ENCODE assay signal across 8 cellular contexts in the genomic region with DNA sequence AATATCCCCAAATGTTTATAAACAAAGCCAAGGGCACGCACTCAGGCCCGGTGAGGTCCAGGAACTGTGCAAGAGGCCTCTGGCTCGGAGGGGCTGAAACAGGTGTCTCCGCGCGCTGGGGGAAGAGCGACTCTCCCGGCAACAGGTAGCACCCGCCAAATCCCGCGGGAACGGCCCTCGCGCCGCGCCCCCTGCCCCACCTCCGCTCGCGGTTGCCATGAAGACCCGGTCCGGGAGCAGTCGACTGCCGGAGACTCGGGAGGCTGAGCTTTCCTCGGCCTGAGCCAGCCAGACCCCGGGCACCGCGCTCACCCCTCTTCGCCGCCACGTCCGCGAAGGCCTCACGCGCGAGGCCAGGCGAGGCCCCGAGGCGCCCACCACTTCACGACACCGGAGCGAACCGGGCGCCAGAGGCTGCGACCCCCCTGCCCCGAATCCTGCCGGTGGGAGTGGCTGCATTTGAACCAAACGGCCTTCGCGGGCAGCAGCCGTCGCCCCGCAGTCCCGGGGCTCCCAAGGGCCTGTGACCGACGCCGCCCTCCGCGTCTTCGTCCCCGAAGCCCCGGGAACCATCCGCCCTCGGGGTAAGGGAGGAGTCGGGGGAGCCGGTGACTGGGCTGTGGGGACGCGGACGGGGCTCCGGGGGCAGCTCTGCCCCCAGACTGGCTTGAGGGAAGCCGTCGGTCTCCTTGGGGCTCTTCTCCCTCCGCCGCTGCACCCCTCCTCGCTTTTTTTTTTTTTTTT. TPM values are rescaled to one million over a fixed set of nuclear protein-coding genes. Genes with fewer than 3 reads are reported as not detected.
DNase-seq lines count a peak whose midpoint lies in the region; ATAC-seq and TF ChIP-seq lines count a peak whose summit lies in the region.

A gene with protein sequence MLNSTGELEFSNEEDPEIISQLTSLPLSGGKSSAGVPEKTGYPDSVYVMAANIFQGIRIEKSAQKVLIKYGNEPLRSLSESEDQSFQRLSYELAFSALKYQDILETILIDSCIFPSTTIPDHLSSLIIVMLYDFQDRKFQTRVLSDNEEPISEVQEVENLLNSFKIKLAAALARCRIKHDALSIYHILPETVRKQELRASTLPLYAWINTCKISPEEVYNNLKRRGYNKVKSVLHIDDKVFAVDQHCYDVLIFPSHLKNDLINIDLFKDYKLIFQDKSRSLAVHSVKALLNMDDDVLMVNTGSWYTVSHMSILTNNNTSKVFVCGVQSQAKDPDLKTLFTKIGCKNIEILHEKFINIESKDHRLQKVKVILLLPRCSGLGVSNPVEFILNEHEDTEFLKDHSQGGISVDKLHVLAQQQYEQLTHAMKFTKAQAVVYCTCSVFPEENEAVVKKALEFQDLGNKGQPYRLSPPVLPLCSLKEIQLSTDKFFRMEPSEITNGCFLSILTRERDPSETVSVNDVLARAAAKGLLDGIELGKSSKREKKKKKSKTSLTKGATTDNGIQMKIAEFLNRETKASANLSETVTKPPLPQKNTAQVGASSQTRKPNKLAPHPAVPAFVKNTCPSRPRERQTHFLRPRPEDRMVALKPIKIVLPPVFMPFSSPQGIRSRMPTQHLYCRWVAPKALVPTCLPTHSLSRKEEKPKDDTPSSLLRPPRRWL (plus strand): TSS at position 239 of the 744 bp plus-strand sequence. CDS start 739 bp downstream, outside the sequence.

- ATAC-seq in upper lobe of left lung (ENCODE audit: low FRiP score in 2 of 2): peak; percentile 89 to 92

- no peak within 1 kb of the TSS for H3K9ac ChIP-seq in muscle layer of colon (ENCODE audit: low read length)

- WGBS in upper lobe of left lung, 2 donors: 1 to 4% methylated on average over 29 to 41 of the region's 75 CpGs

- in situ Hi-C loops in HAP-1 (cut with MboI; ENCODE audit: low sequenced_read_pairs): loop anchor here (25.0 kb wide), 1 partner anchor 462 kb away; a partner anchor contains a TSS

- DNase-seq in activated CD4-positive, alpha-beta T cell treated with anti-CD3 and anti-CD28 coated beads for 48 hours: peak; percentile 50
- no peak for DNase-seq in activated CD4-positive, alpha-beta T cell treated with anti-CD3 and anti-CD28 coated beads, Interleukin-2, amount 50 U/mL, for 1 hour
- peak; percentile 23 to 52 for DNase-seq in Kasumi-1 (lab: John Stamatoyannopoulos, UW)
- no peak for DNase-seq in T-helper 2 cell treated with Interferon-gamma antibody and Interleukin-4, amounts not matched to agents 5 μg/mL and 100 μg/mL, for 36 hours (ENCODE audit: low spot score)
- peak; percentile 64 for DNase-seq in epithelial cell of esophagus (ENCODE audit: low read depth)
- DNase-seq in upper lobe of left lung: peak; percentile 87 to 95
- no peak for DNase-seq in HAP-1 (ENCODE audit: low spot score in 2 of 2)

- no peak for TF ChIP-seq EP300 in upper lobe of left lung (IDR thresholded peaks at IDR 0.05)

- peaks cover 61% of the 10 kb centered on the region for H3K27me3 Mint-ChIP-seq in T-helper 2 cell treated with Interferon-gamma antibody and Interleukin-4, amounts not matched to agents 5 μg/mL and 100 μg/mL, for 36 hours (ENCODE audit: low read depth)

- H3K4me3 Mint-ChIP-seq in T-helper 2 cell treated with Interferon-gamma antibody and Interleukin-4, amounts not matched to agents 5 μg/mL and 100 μg/mL, for 36 hours: peak within 1 kb of the TSS; percentile 49

- H3K4me1 Mint-ChIP-seq in T-helper 2 cell treated with Interferon-gamma antibody and Interleukin-4, amounts not matched to agents 5 μg/mL and 100 μg/mL, for 36 hours (ENCODE audit: low read depth): peaks cover 3% of the 10 kb centered on the region

- H3K27ac Mint-ChIP-seq in T-helper 2 cell treated with Interferon-gamma antibody and Interleukin-4, amounts not matched to agents 5 μg/mL and 100 μg/mL, for 36 hours: no peak within 1 kb of the TSS

- no peaks in the 10 kb centered on the region for H3K36me3 ChIP-seq in muscle layer of colon (ENCODE audit: insufficient read depth, low read length)
- H3K36me3 ChIP-seq in upper lobe of left lung: no peaks in the 10 kb centered on the region
- H3K36me3 ChIP-seq in HAP-1 (replicated peaks): no peaks in the 10 kb centered on the region

- peak within 1 kb of the TSS; percentile 42 for H3K27ac ChIP-seq in muscle layer of colon (ENCODE audit: low read depth, low read length)
- H3K27ac ChIP-seq in upper lobe of left lung: peak within 1 kb of the TSS; percentile 55 to 85 (median 70)

- H3K27me3 ChIP-seq in muscle layer of colon (ENCODE audit: control insufficient read depth in 1 of 2, insufficient read depth in 2 of 2, low read length in 2 of 2) (peaks cover 0 to 5% of the 10 kb centered on the region in 2 donors), upper lobe of left lung (peaks cover 0 to 3% (median 0%) of the 10 kb centered on the region in 4 donors), HAP-1 (ENCODE audit: low read depth) (0 out of 2 replicates have a peak, but pooled peaks cover 3% of the 10 kb centered on the region)

- H3K36me3 Mint-ChIP-seq in T-helper 2 cell treated with Interferon-gamma antibody and Interleukin-4, amounts not matched to agents 5 μg/mL and 100 μg/mL, for 36 hours (ENCODE audit: low read depth): no peaks in the 10 kb centered on the region

- H3K9me3 ChIP-seq in muscle layer of colon (ENCODE audit: low read length) (no peaks in the 10 kb centered on the region), upper lobe of left lung (no peaks in the 10 kb centered on the region), HAP-1 (no peaks in the 10 kb centered on the region)

- peaks cover 3% of the 10 kb centered on the region for H3K9me3 Mint-ChIP-seq in T-helper 2 cell treated with Interferon-gamma antibody and Interleukin-4, amounts not matched to agents 5 μg/mL and 100 μg/mL, for 36 hours

- peak in 3 of 4 donors; percentile 29 to 70 (median 42) for TF ChIP-seq POLR2A in upper lobe of left lung (IDR thresholded peaks at IDR 0.05)

- no peaks in the 10 kb centered on the region for H3K4me1 ChIP-seq in muscle layer of colon (ENCODE audit: insufficient read depth, low read length)
- H3K4me1 ChIP-seq in upper lobe of left lung: peaks cover 0 to 16% (median 3%) of the 10 kb centered on the region in 4 donors
- H3K4me1 ChIP-seq in HAP-1: no peaks in the 10 kb centered on the region; the same call in 1 of the 2 replicates

- TF ChIP-seq CTCF in epithelial cell of esophagus (IDR thresholded peaks at IDR 0.05; ENCODE audit: insufficient read depth, low read depth, low read length, missing control alignments) (no peak), upper lobe of left lung (IDR thresholded peaks at IDR 0.05) (peak in 1 of 6 experiments; percentile 8)

- H3K4me3 ChIP-seq in epithelial cell of esophagus (ENCODE audit: low read length) (peak within 1 kb of the TSS; percentile 58), muscle layer of colon (ENCODE audit: low read depth in 1 of 2, low read length in 2 of 2) (peak within 1 kb of the TSS; percentile 61 to 74), upper lobe of left lung (peak within 1 kb of the TSS; percentile 13 to 68 (median 58)), HAP-1 (no peak within 1 kb of the TSS)

RNA-seq across cellular contexts. Expression of the gene that starts here (rescaled TPM):
- total RNA-seq in upper lobe of left lung: 10 to 100 TPM in 3 of 6 donors, 1 to 10 TPM in 3; 5.9 to 47.1 (median 12.3) TPM

Comparison
In these comparisons a context has a peak if more than half of its experiments do, and no peak if none do; other contexts are left out.
1. DNase-seq: peak in activated CD4-positive, alpha-beta T cell treated with anti-CD3 and anti-CD28 coated beads for 48 hours (single experiment), Kasumi-1 (2 of 2), epithelial cell of esophagus (single experiment) and upper lobe of left lung (2 of 2); none in activated CD4-positive, alpha-beta T cell treated with anti-CD3 and anti-CD28 coated beads, Interleukin-2, amount 50 U/mL, for 1 hour (single experiment), T-helper 2 cell treated with Interferon-gamma antibody and Interleukin-4, amounts not matched to agents 5 μg/mL and 100 μg/mL, for 36 hours (single experiment) and HAP-1 (0 of 2).